8 cellular contexts compared by ENCODE assay signal in the genomic region with DNA sequence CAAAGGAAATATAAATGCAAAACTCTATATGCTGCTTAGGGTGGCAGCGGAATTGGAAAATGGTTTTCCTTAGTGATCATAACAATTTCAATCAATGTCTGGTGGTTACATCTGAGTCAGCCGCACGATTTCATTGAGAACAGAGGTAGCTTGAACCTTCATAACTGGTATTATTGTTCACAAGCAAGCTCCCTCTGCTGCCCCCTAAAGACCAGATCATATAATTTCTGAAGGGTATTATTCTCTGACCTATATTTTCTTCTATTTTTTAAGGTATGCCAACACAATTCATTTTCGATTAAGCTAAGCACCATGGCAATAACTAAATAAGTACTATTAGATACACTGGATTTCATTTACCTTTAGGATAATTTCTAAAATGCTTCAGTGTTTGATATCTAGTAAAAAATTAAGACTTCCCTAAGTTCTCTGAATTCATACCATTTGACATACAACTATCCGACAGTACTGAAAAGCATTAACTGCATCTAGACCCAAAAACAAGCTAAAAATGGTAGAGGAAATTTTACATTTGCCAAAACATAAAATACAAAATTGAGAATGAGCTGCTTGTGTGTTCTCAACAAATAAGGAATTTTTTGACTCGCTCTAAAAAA.
DNase-seq lines count a peak whose midpoint lies in the region; ATAC-seq, FAIRE-seq and TF ChIP-seq lines count a peak whose summit lies in the region.

No MANE protein-coding gene starts in this region.

- TF ChIP-seq CTCF in NB4 (IDR thresholded peaks at IDR 0.05; ENCODE audit: low read depth, low read length), result peak; percentile 63

- no peaks in the 10 kb centered on the region for H3K4me1 ChIP-seq in adipocyte (ENCODE audit: control insufficient read depth, insufficient read depth, low read length)

- H3K9ac ChIP-seq in adipocyte (ENCODE audit: low read length), result no peak overlapping the region

- no peak for TF ChIP-seq POLR2A in NB4 (IDR thresholded peaks at IDR 0.05; ENCODE audit: extremely low read depth, insufficient read length)

- peak; percentile 95 for ATAC-seq in left lobe of liver

- H3K4me3 ChIP-seq in NB4 (ENCODE audit: low read depth, low read length), result no peak overlapping the region
- no peak overlapping the region for H3K4me3 ChIP-seq in adipocyte (ENCODE audit: low read length)

- peaks cover 13% of the 10 kb centered on the region for H3K27me3 ChIP-seq in adipocyte (replicated peaks; ENCODE audit: control insufficient read depth, insufficient read depth, low read length)

- no peaks in the 10 kb centered on the region for H3K9me3 ChIP-seq in adipocyte (ENCODE audit: control insufficient read depth, low read length)

- H3K36me3 ChIP-seq in adipocyte (ENCODE audit: control insufficient read depth, insufficient read depth, low read length, severe bottlenecking), result no peaks in the 10 kb centered on the region

- DNase-seq in AG20443 (ENCODE audit: low spot score) (peak; percentile 44), GM18507 (ENCODE audit: extremely low spot score, insufficient read length, low read depth) (no peak), NB4 (ENCODE audit: low read depth) (peak; percentile 58), adipocyte (ENCODE audit: low read depth) (peak; percentile 53), left lobe of liver (ENCODE audit: low spot score) (no peak), activated gamma-delta T cell treated with Interleukin-2 at 50 U/mL for 16 hours (no peak)
- no peak for DNase-seq in activated CD8-positive, alpha-beta memory T cell treated with anti-CD3 and anti-CD28 coated beads, Interleukin-2, amount 50 U/mL, for 48 hours
- DNase-seq in NK-92 treated with Interleukin-12 subunit alpha and Interleukin-12 subunit beta, amount 100 ng/mL, for 24 hours (lab: John Stamatoyannopoulos, UW), result no peak

- FAIRE-seq in GM18507 (lab: Jason Lieb, UNC), result peak; percentile 73

Comparison
In these comparisons a context has a peak if more than half of its experiments do, and no peak if none do; other contexts are left out.
1. DNase-seq: peak in AG20443 (single experiment), NB4 (single experiment) and adipocyte (single experiment); none in GM18507 (single experiment), left lobe of liver (single experiment), activated CD8-positive, alpha-beta memory T cell treated with anti-CD3 and anti-CD28 coated beads, Interleukin-2, amount 50 U/mL, for 48 hours (single experiment), activated gamma-delta T cell treated with Interleukin-2 at 50 U/mL for 16 hours (single experiment) and NK-92 treated with Interleukin-12 subunit alpha and Interleukin-12 subunit beta, amount 100 ng/mL, for 24 hours (single experiment).